In genomic region chr19:35549174-35549788, GRCh38 we compare ENCODE assay signal across 1 cellular context.
TF ChIP-seq lines count a peak whose summit lies in the region.

No MANE protein-coding gene starts in this region.

TF ChIP-seq in endothelial cell of umbilical vein, 7 proteins besides CTCF, POLR2A, EP300 and RAD21 (continued from another document):
- TF ChIP-seq EZH2 (IDR thresholded peaks at IDR 0.05; ENCODE audit: borderline replicate concordance, low read depth, low read length, severe bottlenecking), result no peak
- TF ChIP-seq POLR2AphosphoS5 (IDR thresholded peaks at IDR 0.05; ENCODE audit: insufficient read depth, low read depth, low read length), result no peak
- TF ChIP-seq JUN (IDR thresholded peaks at IDR 0.05; ENCODE audit: borderline replicate concordance, insufficient read depth, insufficient read length, low read depth), result no peak
- no peak for TF ChIP-seq MYC (IDR thresholded peaks at IDR 0.05; ENCODE audit: low read depth, low read length)
- no peak for TF ChIP-seq MAX (IDR thresholded peaks at IDR 0.05; ENCODE audit: insufficient read depth, insufficient read length)
- no peak for TF ChIP-seq GATA2 (IDR thresholded peaks at IDR 0.05; ENCODE audit: insufficient read depth, insufficient read length, low read depth, low read length)
